Comparison of ENCODE assay signal across 8 cellular contexts in genomic region chrX:153646620-153647373, GRCh38. TPM values are rescaled to one million over a fixed set of nuclear protein-coding genes. Genes with fewer than 3 reads are reported as not detected.
DNase-seq lines count a peak whose midpoint lies in the region; ATAC-seq, FAIRE-seq and TF ChIP-seq lines count a peak whose summit lies in the region.

Gene DUSP9, plus strand, starts transcription at chrX:153647203. Its CDS starts 751 bp downstream, at chrX:153647954.

- TF ChIP-seq CTCF in A673 (conservative IDR thresholded peaks at IDR 0.05; ENCODE audit: low read depth, low read length) = no peak

- ATAC-seq in left colon = peak; percentile 74
- no peak for ATAC-seq in GM21619 (IDR thresholded peaks at IDR 0.05; ENCODE audit: unreplicated experiment)
- no peak for ATAC-seq in GM21528 (IDR thresholded peaks at IDR 0.05; ENCODE audit: low FRiP score, unreplicated experiment)
- ATAC-seq in HG03175 (IDR thresholded peaks at IDR 0.05; ENCODE audit: unreplicated experiment) = no peak

- H3K27ac ChIP-seq in A673 (ENCODE audit: low read depth, low read length, poor library complexity, severe bottlenecking) = no peak within 1 kb of the TSS

- H3K4me1 ChIP-seq in A673 (ENCODE audit: insufficient read depth, low read length, poor library complexity, severe bottlenecking) = no peaks in the 10 kb centered on the region

- BruUV-seq in A673 (replicated peaks; lab: Mats Ljungman, UMichigan) = no TSS peak

- intact Hi-C loops in A673 (cut with micrococcal nuclease; ENCODE audit: unreplicated experiment) (loop anchor here (1.0 to 2.0 kb wide), 2 partner anchors 22 to 78 kb away; partner anchors contain the start of genes ABCD1 and BCAP31), left colon (cut with DNase I, micrococcal nuclease) (no loop called here)

- DNase-seq in A673 (ENCODE audit: low spot score) (peak; percentile 38), GM12892 (ENCODE audit: insufficient read length) (peak; percentile 27), left colon (peak in 1 of 2 donors; percentile 41), HT-29 (ENCODE audit: low spot score) (no peak)
- DNase-seq in activated T-cell treated with anti-CD3 and anti-CD28 coated beads, Interleukin-2, amount 50 U/mL, for 48 hours = peak; percentile 22 to 36

- peaks cover 26% of the 10 kb centered on the region for H3K27me3 ChIP-seq in A673 (replicated peaks; ENCODE audit: insufficient read depth, low read depth, low read length, poor library complexity)

- FAIRE-seq in GM12892 (lab: Jason Lieb, UNC) = no peak

- POLR2A ChIA-PET in A673 (lab: Charles Lee; ENCODE audit: low non-redundant PET) = interaction anchor here (0.6 kb wide), 1 partner anchor 136 kb away, joined by 3 read pairs; no protein-coding TSS in a partner anchor

- CTCF ChIA-PET in A673 (lab: Charles Lee) = interaction anchor here (0.9 kb wide), 1 partner anchor 9 kb away, joined by 3 read pairs; no protein-coding TSS in a partner anchor

- H3K4me3 ChIP-seq in A673 (ENCODE audit: low read depth, low read length, poor library complexity, severe bottlenecking) = no peak within 1 kb of the TSS

- no peaks in the 10 kb centered on the region for H3K36me3 ChIP-seq in A673 (ENCODE audit: insufficient read depth, low read length, poor library complexity, severe bottlenecking)

- no peak for TF ChIP-seq POLR2A in GM12892 (IDR thresholded peaks at IDR 0.05; ENCODE audit: low read depth, low read length)

- no peaks in the 10 kb centered on the region for H3K9me3 ChIP-seq in A673 (ENCODE audit: low read depth, low read length, poor library complexity, severe bottlenecking)

RNA-seq across cellular contexts. Expression of gene DUSP9, which starts in this region (rescaled TPM):
- total RNA-seq in A673 (2021) (0.92 and 1.4 TPM in 2 replicates), left colon (not detected)
- polyA plus RNA-seq in GM12892 (2012; ENCODE audit: missing spikeins) = not detected
- total RNA-seq in HT-29 (2014; rRNA removed; shearing (Covaris generic)) = not detected in 2 replicates

Comparison
In these comparisons a context has a peak if more than half of its experiments do, and no peak if none do; other contexts are left out.
1. Peak in ATAC-seq in left colon; RNA of the gene not detected or under 1 TPM.